Comparison of ENCODE assay signal across 39 cellular contexts in the genomic region with DNA sequence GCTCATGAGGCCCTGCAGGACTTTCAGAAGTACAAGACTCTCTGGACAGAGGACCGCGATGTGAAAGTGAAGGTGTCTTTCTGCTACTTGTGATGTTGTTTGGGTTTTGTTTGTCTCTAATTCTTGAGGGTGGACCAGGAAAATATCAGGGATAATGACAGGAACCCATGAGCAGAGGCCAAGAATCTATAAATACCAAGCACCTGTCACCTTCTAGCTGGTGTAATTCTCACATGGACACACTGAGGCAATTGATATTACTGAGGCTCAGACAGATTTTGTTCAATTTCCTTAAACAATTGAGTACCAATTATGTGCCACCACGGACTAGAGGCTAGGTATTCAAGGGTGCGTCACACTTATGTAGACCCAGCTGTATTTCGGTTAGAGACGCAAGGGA.
"Had no signal": no experiment of that assay in that cellular context is flagged by ENCODE, and none has a peak within 500 bp of the region (broad histone marks: within the 10 kb centered on the region; RNA-seq: fewer than 3 reads in every experiment).

No MANE protein-coding gene starts in this region.

- H3K4me1 Mint-ChIP-seq: activated naive CD4-positive, alpha-beta T cell treated with anti-CD3 and anti-CD28 coated beads, Interleukin-2, amount 10 ng/mL, durations not matched to agents 7 days and 5 days; activated naive CD4-positive, alpha-beta T cell treated with anti-CD3 and anti-CD28 coated beads, Interleukin-2, amount 50 U/mL, for 24 hours; activated naive CD8-positive, alpha-beta T cell treated with anti-CD3 and anti-CD28 coated beads for 36 hours; activated naive CD8-positive, alpha-beta T cell treated with anti-CD3 and anti-CD28 coated beads, Interleukin-2, amount 10 ng/mL, durations not matched to agents 7 days and 5 days; activated naive CD8-positive, alpha-beta T cell treated with anti-CD3 and anti-CD28 coated beads, Interleukin-2, amount 50 U/mL, for 24 hours; activated T-helper 17 cell treated with anti-CD3 and anti-CD28 coated beads, Interleukin-2, amount 50 U/mL, for 72 hours; brain; central memory CD8-positive, alpha-beta T cell had no signal

- FAIRE-seq: astrocyte had no signal

- DNase-seq: activated effector memory CD4-positive, alpha-beta T cell treated with anti-CD3 and anti-CD28 coated beads, Interleukin-2, amount 50 U/mL, for 16 hours; activated effector memory CD4-positive, alpha-beta T cell treated with Interleukin-2 at 50 U/mL for 16 hours; activated gamma-delta T cell; activated gamma-delta T cell treated with Interleukin-2 at 50 U/mL for 16 hours; activated naive CD4-positive, alpha-beta T cell; activated naive CD4-positive, alpha-beta T cell treated with anti-CD3 and anti-CD28 coated beads for 36 hours; activated naive CD4-positive, alpha-beta T cell treated with anti-CD3 and anti-CD28 coated beads, Interleukin-2, amount 10 ng/mL, durations not matched to agents 7 days and 5 days; activated naive CD4-positive, alpha-beta T cell treated with anti-CD3 and anti-CD28 coated beads, Interleukin-2, amount 50 U/mL, for 16 hours; activated naive CD4-positive, alpha-beta T cell treated with Interleukin-2 at 50 U/mL for 16 hours; activated naive CD8-positive, alpha-beta T cell treated with anti-CD3 and anti-CD28 coated beads for 36 hours; activated naive CD8-positive, alpha-beta T cell treated with anti-CD3 and anti-CD28 coated beads, Interleukin-2, amount 10 ng/mL, durations not matched to agents 7 days and 5 days; activated naive CD8-positive, alpha-beta T cell treated with anti-CD3 and anti-CD28 coated beads, Interleukin-2, amount 50 U/mL, for 24 hours; activated T-cell treated with anti-CD3 and anti-CD28 coated beads, Interleukin-2, amount 50 U/mL, for 1 hour; activated T-cell treated with anti-CD3 and anti-CD28 coated beads, Interleukin-2, amount 50 U/mL, for 24 hours; activated T-cell treated with anti-CD3 and anti-CD28 coated beads, Interleukin-2, amount 50 U/mL, for 4 hours; activated T-cell treated with anti-CD3 and anti-CD28 coated beads, Interleukin-2, amount 50 U/mL, for 48 hours; activated T-cell treated with anti-CD3 and anti-CD28 coated beads, Interleukin-2, amount 50 U/mL, for 72 hours; adrenal gland; amniotic stem cell; amygdala; anterior cingulate cortex; aorta; body of pancreas; brain microvascular endothelial cell; caudate nucleus; central memory CD4-positive, alpha-beta T cell; cerebellar nuclear complex had no signal

- H3K4me3 ChIP-seq: adrenal gland, ascending aorta, body of pancreas, breast epithelium, cardiac muscle cell had no signal

- H3K9me3 Mint-ChIP-seq: activated naive CD4-positive, alpha-beta T cell treated with anti-CD3 and anti-CD28 coated beads for 36 hours; activated naive CD4-positive, alpha-beta T cell treated with anti-CD3 and anti-CD28 coated beads, Interleukin-2, amount 10 ng/mL, durations not matched to agents 7 days and 5 days; activated naive CD4-positive, alpha-beta T cell treated with anti-CD3 and anti-CD28 coated beads, Interleukin-2, amount 50 U/mL, for 24 hours; activated naive CD4-positive, alpha-beta T cell treated with anti-CD3 and anti-CD28 coated beads, Interleukin-2, amount 50 U/mL, for 72 hours; activated naive CD8-positive, alpha-beta T cell treated with anti-CD3 and anti-CD28 coated beads, Interleukin-2, amount 10 ng/mL, durations not matched to agents 7 days and 5 days; activated naive CD8-positive, alpha-beta T cell treated with anti-CD3 and anti-CD28 coated beads, Interleukin-2, amount 50 U/mL, for 24 hours; activated T-cell treated with anti-CD3 and anti-CD28 coated beads, Interleukin-2, amount 50 U/mL, for 24 hours; activated T-cell treated with anti-CD3 and anti-CD28 coated beads, Interleukin-2, amount 50 U/mL, for 4 hours; activated T-cell treated with anti-CD3 and anti-CD28 coated beads, Interleukin-2, amount 50 U/mL, for 72 hours; activated T-helper 1 cell treated with anti-CD3 and anti-CD28 coated beads, Interleukin-12 subunit alpha, Interleukin-12 subunit beta, Interleukin-2, Interleukin-4 antibody, amounts not matched to agents 30 ng/mL and 10 ng/mL and 1 ng/mL, durations not matched to agents 14 hours and 24 hours and 36 hours; activated T-helper 17 cell treated with anti-CD3 and anti-CD28 coated beads, Interleukin-2, amount 50 U/mL, for 72 hours; activated T-helper 2 cell treated with anti-CD3 and anti-CD28 coated beads, Interferon-gamma antibody, Interleukin-2, Interleukin-4, amounts not matched to agents 10 μg/mL and 5 μg/mL and 100 μg/mL, durations not matched to agents 14 hours and 24 hours and 36 hours; central memory CD8-positive, alpha-beta T cell had no signal

- H3K27ac Mint-ChIP-seq: activated naive CD4-positive, alpha-beta T cell treated with anti-CD3 and anti-CD28 coated beads for 36 hours; activated naive CD4-positive, alpha-beta T cell treated with anti-CD3 and anti-CD28 coated beads, Interleukin-2, amount 10 ng/mL, durations not matched to agents 7 days and 5 days; activated naive CD4-positive, alpha-beta T cell treated with anti-CD3 and anti-CD28 coated beads, Interleukin-2, amount 50 U/mL, for 24 hours; activated naive CD4-positive, alpha-beta T cell treated with anti-CD3 and anti-CD28 coated beads, Interleukin-2, amount 50 U/mL, for 72 hours; activated naive CD8-positive, alpha-beta T cell; activated naive CD8-positive, alpha-beta T cell treated with anti-CD3 and anti-CD28 coated beads for 36 hours; activated naive CD8-positive, alpha-beta T cell treated with anti-CD3 and anti-CD28 coated beads, Interleukin-2, amount 10 ng/mL, durations not matched to agents 7 days and 5 days; activated naive CD8-positive, alpha-beta T cell treated with anti-CD3 and anti-CD28 coated beads, Interleukin-2, amount 50 U/mL, for 24 hours; activated T-cell treated with anti-CD3 and anti-CD28 coated beads, Interleukin-2, amount 50 U/mL, for 24 hours; activated T-cell treated with anti-CD3 and anti-CD28 coated beads, Interleukin-2, amount 50 U/mL, for 72 hours; activated T-helper 1 cell treated with anti-CD3 and anti-CD28 coated beads, Interleukin-12 subunit alpha, Interleukin-12 subunit beta, Interleukin-2, Interleukin-4 antibody, amounts not matched to agents 30 ng/mL and 10 ng/mL and 1 ng/mL, durations not matched to agents 14 hours and 24 hours and 36 hours; activated T-helper 17 cell treated with anti-CD3 and anti-CD28 coated beads, Interleukin-2, amount 50 U/mL, for 72 hours; activated T-helper 2 cell treated with anti-CD3 and anti-CD28 coated beads, Interferon-gamma antibody, Interleukin-2, Interleukin-4, amounts not matched to agents 10 μg/mL and 5 μg/mL and 100 μg/mL, durations not matched to agents 14 hours and 24 hours and 36 hours; brain had no signal

- H3K4me3 Mint-ChIP-seq: activated naive CD4-positive, alpha-beta T cell treated with anti-CD3 and anti-CD28 coated beads for 36 hours; activated naive CD4-positive, alpha-beta T cell treated with anti-CD3 and anti-CD28 coated beads, Interleukin-2, amount 10 ng/mL, durations not matched to agents 7 days and 5 days; activated naive CD4-positive, alpha-beta T cell treated with anti-CD3 and anti-CD28 coated beads, Interleukin-2, amount 50 U/mL, for 24 hours; activated naive CD8-positive, alpha-beta T cell; activated naive CD8-positive, alpha-beta T cell treated with anti-CD3 and anti-CD28 coated beads for 36 hours; activated naive CD8-positive, alpha-beta T cell treated with anti-CD3 and anti-CD28 coated beads, Interleukin-2, amount 10 ng/mL, durations not matched to agents 7 days and 5 days; activated naive CD8-positive, alpha-beta T cell treated with anti-CD3 and anti-CD28 coated beads, Interleukin-2, amount 50 U/mL, for 24 hours; activated T-cell treated with anti-CD3 and anti-CD28 coated beads, Interleukin-2, amount 50 U/mL, for 24 hours; activated T-cell treated with anti-CD3 and anti-CD28 coated beads, Interleukin-2, amount 50 U/mL, for 4 hours; activated T-cell treated with anti-CD3 and anti-CD28 coated beads, Interleukin-2, amount 50 U/mL, for 72 hours; activated T-helper 1 cell treated with anti-CD3 and anti-CD28 coated beads, Interleukin-12 subunit alpha, Interleukin-12 subunit beta, Interleukin-2, Interleukin-4 antibody, amounts not matched to agents 30 ng/mL and 10 ng/mL and 1 ng/mL, durations not matched to agents 14 hours and 24 hours and 36 hours; activated T-helper 17 cell treated with anti-CD3 and anti-CD28 coated beads, Interleukin-2, amount 50 U/mL, for 72 hours; brain; central memory CD8-positive, alpha-beta T cell had no signal

- H3K36me3 Mint-ChIP-seq: activated naive CD4-positive, alpha-beta T cell treated with anti-CD3 and anti-CD28 coated beads, Interleukin-2, amount 10 ng/mL, durations not matched to agents 7 days and 5 days; activated naive CD4-positive, alpha-beta T cell treated with anti-CD3 and anti-CD28 coated beads, Interleukin-2, amount 50 U/mL, for 24 hours; activated naive CD4-positive, alpha-beta T cell treated with anti-CD3 and anti-CD28 coated beads, Interleukin-2, amount 50 U/mL, for 72 hours; activated naive CD8-positive, alpha-beta T cell; activated naive CD8-positive, alpha-beta T cell treated with anti-CD3 and anti-CD28 coated beads for 36 hours; activated naive CD8-positive, alpha-beta T cell treated with anti-CD3 and anti-CD28 coated beads, Interleukin-2, amount 10 ng/mL, durations not matched to agents 7 days and 5 days; brain had no signal

- H3K27me3 ChIP-seq: adrenal gland, ascending aorta, body of pancreas, brain microvascular endothelial cell, breast epithelium had no signal

- H3K9me3 ChIP-seq: adrenal gland, ascending aorta, body of pancreas, breast epithelium had no signal

- H3K27ac ChIP-seq: adrenal gland, ascending aorta, body of pancreas, brain microvascular endothelial cell, breast epithelium, cardiac muscle cell had no signal

- ATAC-seq: activated naive CD4-positive, alpha-beta T cell treated with anti-CD3 and anti-CD28 coated beads, Interleukin-2, amount 50 U/mL, for 72 hours; activated naive CD8-positive, alpha-beta T cell treated with anti-CD3 and anti-CD28 coated beads, Interleukin-2, amount 50 U/mL, for 24 hours; activated T-cell treated with anti-CD3 and anti-CD28 coated beads, Interleukin-2, amount 50 U/mL, for 4 hours; activated T-cell treated with anti-CD3 and anti-CD28 coated beads, Interleukin-2, amount 50 U/mL, for 72 hours; activated T-helper 17 cell treated with anti-CD3 and anti-CD28 coated beads, Interleukin-2, amount 50 U/mL, for 72 hours; body of pancreas had no signal

- H3K4me1 ChIP-seq: adrenal gland, ascending aorta, body of pancreas, breast epithelium had no signal

- H3K36me3 ChIP-seq: adrenal gland, ascending aorta, brain microvascular endothelial cell, breast epithelium, cardiac muscle cell had no signal
